1 cellular context compared by ENCODE assay signal in genomic region chr16:66977341-66978113, GRCh38.
TF ChIP-seq lines count a peak whose summit lies in the region.

No MANE protein-coding gene starts in this region.

TF ChIP-seq in H1, 55 proteins besides CTCF, POLR2A, EP300 and RAD21:
- TF ChIP-seq BACH1 (IDR thresholded peaks at IDR 0.05; ENCODE audit: low read length): no peak
- no peak for TF ChIP-seq GTF2F1 (IDR thresholded peaks at IDR 0.05; ENCODE audit: borderline replicate concordance, low read depth, low read length)
- 0 out of 2 replicates have a peak, but pooled peaks have one; percentile 32 for TF ChIP-seq GABPA (IDR thresholded peaks at IDR 0.05; ENCODE audit: borderline replicate concordance, insufficient read depth, low read length)
- no peak for TF ChIP-seq E2F6 (IDR thresholded peaks at IDR 0.05)
- TF ChIP-seq YY1 (IDR thresholded peaks at IDR 0.05; ENCODE audit: low read depth, low read length): no peak
- TF ChIP-seq CEBPB (IDR thresholded peaks at IDR 0.05; ENCODE audit: low read depth, low read length): no peak
- TF ChIP-seq CBX5 (IDR thresholded peaks at IDR 0.05; ENCODE audit: low read depth, low read length): no peak
- TF ChIP-seq MAX (IDR thresholded peaks at IDR 0.05): no peak
- TF ChIP-seq NANOG (IDR thresholded peaks at IDR 0.05; ENCODE audit: insufficient read depth, low read depth, low read length, poor library complexity, severe bottlenecking): no peak
- no peak for TF ChIP-seq SP2 (IDR thresholded peaks at IDR 0.05; ENCODE audit: low read length)
- no peak for TF ChIP-seq CBX8 (IDR thresholded peaks at IDR 0.05; ENCODE audit: borderline replicate concordance, low read depth, low read length)
- TF ChIP-seq BCL11A (IDR thresholded peaks at IDR 0.05; ENCODE audit: low read depth in 2 of 2, low read length in 2 of 2): no peak
- no peak for TF ChIP-seq TAF1 (IDR thresholded peaks at IDR 0.05; ENCODE audit: low read depth, low read length)
- no peak; the same call in 1 of the 2 replicates for TF ChIP-seq JUND (IDR thresholded peaks at IDR 0.05; ENCODE audit: low read length)
- TF ChIP-seq FOSL1 (IDR thresholded peaks at IDR 0.05; ENCODE audit: insufficient read depth, low read depth, low read length): no peak
- TF ChIP-seq EGR1 (IDR thresholded peaks at IDR 0.05; ENCODE audit: borderline replicate concordance, low read depth, low read length): no peak
- TF ChIP-seq CHD2 (IDR thresholded peaks at IDR 0.05; ENCODE audit: low read length): peak; percentile 50; the same call in 1 of the 2 replicates
